In the genomic region with DNA sequence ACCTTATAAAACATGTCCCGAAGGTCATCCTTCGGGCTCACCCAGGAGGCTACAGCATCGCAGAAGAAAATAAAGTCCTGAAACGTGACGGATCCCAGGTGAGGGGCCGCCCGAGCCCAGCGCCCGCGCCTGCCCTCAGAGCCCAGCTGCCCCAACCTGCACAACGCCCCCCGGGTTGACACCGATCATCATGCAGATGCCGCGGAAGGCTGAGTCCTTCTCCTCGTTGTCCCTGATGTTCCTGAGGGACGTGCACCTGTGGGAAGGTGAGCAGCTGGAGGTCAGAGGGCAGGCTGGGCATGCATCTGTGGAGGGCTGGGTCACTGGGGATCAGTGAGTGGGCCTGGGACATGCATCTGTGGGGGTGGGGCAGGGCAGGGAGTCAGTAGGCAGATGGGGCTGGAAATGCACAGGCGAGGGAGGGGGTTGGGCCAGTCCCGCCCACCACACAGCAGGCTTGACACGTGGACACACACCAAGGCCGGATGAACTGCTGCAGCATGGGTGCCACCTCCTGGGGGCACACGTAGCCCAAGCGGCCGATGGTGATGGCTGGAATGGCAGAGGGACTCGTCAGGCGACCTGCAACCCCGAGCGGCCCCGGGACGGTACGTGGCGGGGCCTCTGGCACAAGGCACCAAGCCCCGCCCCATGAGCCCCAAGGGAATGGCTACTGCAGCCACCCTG, we compare ENCODE assay signal across 27 cellular contexts. TPM values are rescaled to one million over a fixed set of nuclear protein-coding genes. Genes with fewer than 3 reads are reported as not detected.
"Had no signal": no experiment of that assay in that cellular context is flagged by ENCODE, and none has a peak within 500 bp of the region (broad histone marks: within the 10 kb centered on the region; RNA-seq: fewer than 3 reads in every experiment).

No MANE protein-coding gene starts in this region.

- H3K27ac ChIP-seq: brain microvascular endothelial cell, dorsolateral prefrontal cortex, foreskin keratinocyte, lower lobe of right lung, spleen, thoracic aorta, upper lobe of left lung had no signal

- H3K4me3 ChIP-seq: dorsolateral prefrontal cortex, lower lobe of right lung, spleen, thoracic aorta, upper lobe of left lung had no signal

- ATAC-seq: activated CD4-positive, CD25-positive, alpha-beta regulatory T cell treated with anti-CD3 and anti-CD28 coated beads, Interleukin-2, amount 50 U/mL, for 24 hours; activated CD8-positive, alpha-beta T cell treated with anti-CD3 and anti-CD28 coated beads, Interleukin-2, amount 10 ng/mL, durations not matched to agents 7 days and 5 days; activated naive CD8-positive, alpha-beta T cell treated with anti-CD3 and anti-CD28 coated beads, Interleukin-2, amount 50 U/mL, for 24 hours; foreskin keratinocyte; left colon; lower lobe of right lung; natural killer cell; stimulated activated memory B cell treated with anti-CD40 and anti-IgM and Interleukin-4, amounts not matched to agents 10 μg/mL and 1 μg/mL and 100 μg/mL, for 72 hours had no signal

- H3K4me1 ChIP-seq: foreskin keratinocyte had no signal

- H3K27me3 ChIP-seq: brain microvascular endothelial cell, dorsolateral prefrontal cortex, foreskin keratinocyte, spleen, upper lobe of left lung had no signal

- FAIRE-seq: colon had no signal

- DNase-seq: activated CD4-positive, alpha-beta T cell treated with anti-CD3 and anti-CD28 coated beads, Interleukin-2, amount 10 ng/mL, durations not matched to agents 7 days and 5 days; activated CD8-positive, alpha-beta T cell treated with anti-CD3 and anti-CD28 coated beads, Interleukin-2, amount 10 ng/mL, durations not matched to agents 7 days and 5 days; activated effector memory CD4-positive, alpha-beta T cell treated with Interleukin-2 at 50 U/mL for 16 hours; activated naive CD4-positive, alpha-beta T cell treated with anti-CD3 and anti-CD28 coated beads, Interleukin-2, amount 10 ng/mL, durations not matched to agents 7 days and 5 days; activated naive CD8-positive, alpha-beta T cell treated with anti-CD3 and anti-CD28 coated beads, Interleukin-2, amount 50 U/mL, for 24 hours; activated T-cell treated with anti-CD3 and anti-CD28 coated beads, Interleukin-2, amount 50 U/mL, for 48 hours; anterior cingulate cortex; brain microvascular endothelial cell; central memory CD4-positive, alpha-beta T cell; dorsolateral prefrontal cortex; foreskin keratinocyte; hypothalamus; islet precursor cell; left colon; lower lobe of right lung; natural killer cell; stimulated activated CD4-positive, alpha-beta T cell treated with anti-CD3 and anti-CD28 coated beads, Interleukin-4, amount 100 ng/mL, for 4 hours; T1000; upper lobe of left lung had no signal

- H3K9me3 ChIP-seq: lower lobe of right lung, spleen, thoracic aorta, upper lobe of left lung had no signal

RNA-seq across cellular contexts. Expression of a gene that starts 13.9 kb away (rescaled TPM):
- total RNA-seq: activated CD4-positive, alpha-beta T cell treated with anti-CD3 and anti-CD28 coated beads, Interleukin-2, amount 10 ng/mL, durations not matched to agents 7 days and 5 days; activated CD8-positive, alpha-beta T cell treated with anti-CD3 and anti-CD28 coated beads, Interleukin-2, amount 10 ng/mL, durations not matched to agents 7 days and 5 days; dorsolateral prefrontal cortex; epithelial cell of proximal tubule; fibroblast of lung; foreskin keratinocyte; left colon; lower lobe of right lung; natural killer cell; renal cortical epithelial cell; spleen; thoracic aorta; upper lobe of left lung had no signal
- polyA plus RNA-seq: fibroblast of lung, foreskin keratinocyte, spleen had no signal
